ENCODE assay signal across 1 cellular context in the genomic region with DNA sequence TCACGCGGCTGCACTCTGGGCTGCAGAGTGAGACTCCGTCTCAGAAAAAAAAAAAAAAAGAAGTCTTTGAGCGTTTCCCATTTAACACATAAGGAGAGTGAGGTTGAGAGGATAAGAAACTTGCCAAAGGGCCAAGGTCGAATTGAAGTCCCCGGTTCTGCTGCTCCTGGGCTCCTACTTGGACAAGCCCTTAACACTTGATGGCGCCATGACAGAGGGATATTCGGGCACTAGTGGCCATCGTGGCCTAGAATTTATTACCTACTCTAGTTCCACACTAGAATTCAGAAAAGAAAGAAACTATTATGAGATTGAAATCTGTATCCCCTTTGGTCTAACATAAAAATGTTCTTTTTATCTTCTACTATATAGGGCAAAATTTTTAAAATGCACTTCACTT.
TF ChIP-seq lines count a peak whose summit lies in the region.

No MANE protein-coding gene starts in this region.

TF ChIP-seq in H1, 55 proteins besides CTCF, POLR2A, EP300 and RAD21:
- no peak for TF ChIP-seq E2F6 (IDR thresholded peaks at IDR 0.05)
- TF ChIP-seq BACH1 (IDR thresholded peaks at IDR 0.05; ENCODE audit: low read length) = no peak
- no peak for TF ChIP-seq KDM5A (IDR thresholded peaks at IDR 0.05; ENCODE audit: low read length)
- no peak for TF ChIP-seq ASH2L (IDR thresholded peaks at IDR 0.05; ENCODE audit: low read length)
- no peak for TF ChIP-seq CHD1 (IDR thresholded peaks at IDR 0.05; ENCODE audit: low read depth, low read length)
- no peak for TF ChIP-seq TAF7 (optimal IDR thresholded peaks at IDR 0.05; ENCODE audit: borderline replicate concordance, low read depth, low read length)
- no peak for TF ChIP-seq JUN (IDR thresholded peaks at IDR 0.05; ENCODE audit: low read depth, low read length)
- no peak for TF ChIP-seq CEBPB (IDR thresholded peaks at IDR 0.05; ENCODE audit: low read depth, low read length)
- TF ChIP-seq HDAC6 (IDR thresholded peaks at IDR 0.05; ENCODE audit: low read depth, low read length) = no peak
- no peak for TF ChIP-seq BCL11A (IDR thresholded peaks at IDR 0.05; ENCODE audit: low read depth in 2 of 2, low read length in 2 of 2)
